In the genomic region with DNA sequence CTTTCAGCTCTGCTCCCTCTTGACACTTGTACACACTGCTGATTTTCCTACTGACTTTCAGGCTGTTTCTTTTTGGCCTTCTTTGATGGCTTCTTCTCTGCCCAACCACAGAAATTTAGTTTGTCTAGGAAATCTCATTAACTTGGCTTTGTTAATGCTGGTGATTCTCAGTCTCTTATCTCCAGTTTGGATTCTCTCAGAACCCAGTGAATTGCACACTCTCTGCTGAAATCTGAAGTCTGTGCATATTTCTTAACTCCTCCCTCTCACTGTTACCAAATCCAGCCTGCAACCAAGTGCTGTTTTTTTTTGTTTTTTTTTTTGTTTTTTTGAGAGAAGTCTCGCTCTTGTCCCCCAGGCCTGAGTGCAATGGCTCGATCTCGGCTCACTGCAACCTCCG, we compare ENCODE assay signal across 12 cellular contexts.
DNase-seq lines count a peak whose midpoint lies in the region; ATAC-seq and TF ChIP-seq lines count a peak whose summit lies in the region.
"Had no signal": no experiment of that assay in that cellular context is flagged by ENCODE, and none has a peak within 500 bp of the region (broad histone marks: within the 10 kb centered on the region; RNA-seq: fewer than 3 reads in every experiment).

No MANE protein-coding gene starts in this region.

- peaks cover 73% of the 10 kb centered on the region for H3K4me1 Mint-ChIP-seq in T-helper 1 cell treated with Interleukin-12 subunit alpha and Interleukin-12 subunit beta and Interleukin-4 antibody, amounts not matched to agents 30 μg/mL and 1 μg/mL, for 36 hours (ENCODE audit: low read depth)
- H3K4me1 Mint-ChIP-seq in activated CD8-positive, alpha-beta T cell treated with anti-CD3 and anti-CD28 coated beads for 36 hours (ENCODE audit: low read depth), result peaks cover 84% of the 10 kb centered on the region

- H3K27ac Mint-ChIP-seq in T-helper 1 cell treated with Interleukin-12 subunit alpha and Interleukin-12 subunit beta and Interleukin-4 antibody, amounts not matched to agents 30 μg/mL and 1 μg/mL, for 36 hours, result peak overlapping the region; percentile 94
- peak overlapping the region; percentile 99 for H3K27ac Mint-ChIP-seq in activated CD8-positive, alpha-beta T cell treated with anti-CD3 and anti-CD28 coated beads for 36 hours

- H3K36me3 Mint-ChIP-seq in T-helper 1 cell treated with Interleukin-12 subunit alpha and Interleukin-12 subunit beta and Interleukin-4 antibody, amounts not matched to agents 30 μg/mL and 1 μg/mL, for 36 hours (ENCODE audit: low read depth), result peaks cover 29% of the 10 kb centered on the region
- H3K36me3 Mint-ChIP-seq in activated CD8-positive, alpha-beta T cell treated with anti-CD3 and anti-CD28 coated beads for 36 hours (ENCODE audit: low read depth), result peaks cover 55% of the 10 kb centered on the region

- no peak for TF ChIP-seq CTCF in activated CD8-positive, alpha-beta T cell treated with anti-CD3 and anti-CD28 coated beads for 36 hours (IDR thresholded peaks at IDR 0.05)

- peak overlapping the region; percentile 95 for H3K27ac ChIP-seq in subcutaneous abdominal adipose tissue (ENCODE audit: low read depth, low read length)
- H3K27ac ChIP-seq: foreskin keratinocyte had no signal

- H3K9ac ChIP-seq in subcutaneous abdominal adipose tissue (ENCODE audit: low read length in 5 of 5), result peak overlapping the region in 2 of 5 donors; percentile 1 to 48

- POLR2A ChIA-PET in activated CD8-positive, alpha-beta T cell treated with anti-CD3 and anti-CD28 coated beads for 36 hours (lab: Charles Lee), result interaction anchor here (0.9 to 5.2 kb wide), 9 partner anchors 13 to 125 kb away, joined by 3 to 62 read pairs (median 4); a partner anchor contains a TSS

- DNase-seq in T-helper 1 cell, result no peak
- no peak for DNase-seq in activated CD8-positive, alpha-beta T cell treated with anti-CD3 and anti-CD28 coated beads for 36 hours
- DNase-seq in iris pigment epithelial cell (ENCODE audit: low read depth), result peak; percentile 60
- no peak for DNase-seq in NCI-H146 (lab: John Stamatoyannopoulos, UW)
- no peak for DNase-seq in effector CD8-positive, alpha-beta T cell (lab: John Stamatoyannopoulos, UW)
- DNase-seq in Right ventricle myocardium superior, result no peak
- DNase-seq: foreskin keratinocyte; NCI-H2171; stimulated activated CD4-positive, alpha-beta T cell treated with anti-CD3 and anti-CD28 coated beads, Interleukin-15, amount 100 ng/mL, for 24 hours; testis had no signal

- CTCF ChIA-PET in activated CD8-positive, alpha-beta T cell treated with anti-CD3 and anti-CD28 coated beads for 36 hours (lab: Charles Lee), result interaction anchor here (1.0 to 2.8 kb wide), 10 partner anchors 8 to 126 kb away, joined by 3 to 28 read pairs (median 7); a partner anchor contains a TSS

- H3K27me3 ChIP-seq in subcutaneous abdominal adipose tissue (ENCODE audit: control insufficient read depth in 5 of 5, insufficient read depth in 4 of 5, low read length in 5 of 5), result no peaks in the 10 kb centered on the region
- H3K27me3 ChIP-seq: foreskin keratinocyte, testis had no signal

- intact Hi-C loops in activated CD8-positive, alpha-beta T cell treated with anti-CD3 and anti-CD28 coated beads for 36 hours (cut with micrococcal nuclease), result loop anchor here (5.0 kb wide), 2 partner anchors 59 to 209 kb away; a partner anchor contains a TSS
- intact Hi-C loops in Right ventricle myocardium superior (cut with DNase I), result no loop called here

- H3K9me3 ChIP-seq in subcutaneous abdominal adipose tissue (ENCODE audit: control insufficient read depth in 5 of 5, low read length in 5 of 5), result no peaks in the 10 kb centered on the region
- H3K9me3 ChIP-seq: testis had no signal

- peak overlapping the region in 1 of 5 donors; percentile 33 for H3K4me3 ChIP-seq in subcutaneous abdominal adipose tissue (ENCODE audit: low read depth in 1 of 5, low read length in 5 of 5)
- H3K4me3 ChIP-seq: testis had no signal

- peaks cover 0 to 6% (median 0%) of the 10 kb centered on the region in 5 donors for H3K36me3 ChIP-seq in subcutaneous abdominal adipose tissue (ENCODE audit: control insufficient read depth in 5 of 5, insufficient read depth in 5 of 5, low read length in 5 of 5)

- H3K27me3 Mint-ChIP-seq in T-helper 1 cell treated with Interleukin-12 subunit alpha and Interleukin-12 subunit beta and Interleukin-4 antibody, amounts not matched to agents 30 μg/mL and 1 μg/mL, for 36 hours (ENCODE audit: low read depth), result no peaks in the 10 kb centered on the region
- no peaks in the 10 kb centered on the region for H3K27me3 Mint-ChIP-seq in activated CD8-positive, alpha-beta T cell treated with anti-CD3 and anti-CD28 coated beads for 36 hours

- ATAC-seq in activated CD8-positive, alpha-beta T cell treated with anti-CD3 and anti-CD28 coated beads for 36 hours, result no peak
- ATAC-seq in Right ventricle myocardium superior (ENCODE audit: poor library complexity), result no peak
- ATAC-seq: foreskin keratinocyte had no signal

- peak overlapping the region; percentile 72 for H3K4me3 Mint-ChIP-seq in T-helper 1 cell treated with Interleukin-12 subunit alpha and Interleukin-12 subunit beta and Interleukin-4 antibody, amounts not matched to agents 30 μg/mL and 1 μg/mL, for 36 hours
- H3K4me3 Mint-ChIP-seq in activated CD8-positive, alpha-beta T cell treated with anti-CD3 and anti-CD28 coated beads for 36 hours, result peak overlapping the region; percentile 57

- no peaks in the 10 kb centered on the region for H3K9me3 Mint-ChIP-seq in T-helper 1 cell treated with Interleukin-12 subunit alpha and Interleukin-12 subunit beta and Interleukin-4 antibody, amounts not matched to agents 30 μg/mL and 1 μg/mL, for 36 hours
- H3K9me3 Mint-ChIP-seq in activated CD8-positive, alpha-beta T cell treated with anti-CD3 and anti-CD28 coated beads for 36 hours, result peaks cover 2% of the 10 kb centered on the region

- peaks cover 6 to 51% (median 41%) of the 10 kb centered on the region in 5 donors for H3K4me1 ChIP-seq in subcutaneous abdominal adipose tissue (ENCODE audit: control insufficient read depth in 5 of 5, insufficient read depth in 5 of 5, low read length in 5 of 5)
